ENCODE assay signal across 7 cellular contexts in genomic region chr2:20013061-20013721, GRCh38. TPM values are rescaled to one million over a fixed set of nuclear protein-coding genes. Genes with fewer than 3 reads are reported as not detected.
A peak's percentile ranks its signal among the peaks of the same experiment; 100 is the strongest.
DNase-seq lines count a peak whose midpoint lies in the region; ATAC-seq and TF ChIP-seq lines count a peak whose summit lies in the region.

No MANE protein-coding gene starts in this region.

- no peak overlapping the region for H3K27ac ChIP-seq in iPS-20b (ENCODE audit: low read length)

- peaks cover 44% of the 10 kb centered on the region for H3K27me3 Mint-ChIP-seq in stimulated activated memory B cell treated with anti-CD40 and anti-IgM and Interleukin-4, amounts not matched to agents 10 μg/mL and 1 μg/mL and 100 μg/mL, for 72 hours

- no peak overlapping the region for H3K27ac Mint-ChIP-seq in stimulated activated memory B cell treated with anti-CD40 and anti-IgM and Interleukin-4, amounts not matched to agents 10 μg/mL and 1 μg/mL and 100 μg/mL, for 72 hours

- in situ Hi-C loops in astrocyte of the spinal cord (cut with HindIII; ENCODE audit: low sequenced_read_pairs): no loop called here

- peak overlapping the region; percentile 75 for H3K4me3 Mint-ChIP-seq in stimulated activated memory B cell treated with anti-CD40 and anti-IgM and Interleukin-4, amounts not matched to agents 10 μg/mL and 1 μg/mL and 100 μg/mL, for 72 hours

- no peaks in the 10 kb centered on the region for H3K36me3 Mint-ChIP-seq in stimulated activated memory B cell treated with anti-CD40 and anti-IgM and Interleukin-4, amounts not matched to agents 10 μg/mL and 1 μg/mL and 100 μg/mL, for 72 hours

- H3K9ac ChIP-seq in iPS-20b (ENCODE audit: low read depth, low read length): peak overlapping the region; percentile 27; the same call in 1 of the 2 replicates

- H3K4me3 ChIP-seq in MG63: peak overlapping the region; percentile 28
- H3K4me3 ChIP-seq in astrocyte of the spinal cord (ENCODE audit: low read depth, low read length): peak overlapping the region; percentile 38
- H3K4me3 ChIP-seq in iPS-20b (ENCODE audit: low read length): peak overlapping the region; percentile 61

- TF ChIP-seq CTCF in astrocyte of the spinal cord (IDR thresholded peaks at IDR 0.05; ENCODE audit: low read depth, low read length): no peak

- H3K36me3 ChIP-seq in MG63: no peaks in the 10 kb centered on the region
- H3K36me3 ChIP-seq in iPS-20b (ENCODE audit: insufficient read depth, low read depth, low read length): no peaks in the 10 kb centered on the region

- no peaks in the 10 kb centered on the region for H3K27me3 ChIP-seq in MG63
- H3K27me3 ChIP-seq in iPS-20b (ENCODE audit: insufficient read depth, low read length): peaks cover 44% of the 10 kb centered on the region

- no peak for ATAC-seq in stimulated activated memory B cell treated with anti-CD40 and anti-IgM and Interleukin-4, amounts not matched to agents 10 μg/mL and 1 μg/mL and 100 μg/mL, for 72 hours
- ATAC-seq in GM18517 (IDR thresholded peaks at IDR 0.05; ENCODE audit: unreplicated experiment): no peak

- H3K9me3 Mint-ChIP-seq in stimulated activated memory B cell treated with anti-CD40 and anti-IgM and Interleukin-4, amounts not matched to agents 10 μg/mL and 1 μg/mL and 100 μg/mL, for 72 hours: peaks cover 2% of the 10 kb centered on the region

- DNase-seq in MG63 (no peak), astrocyte of the spinal cord (ENCODE audit: low read depth, low spot score) (peak; percentile 38), COLO668 (lab: John Stamatoyannopoulos, UW; ENCODE audit: unreplicated experiment) (no peak), NCI-H187 treated with DMSO at 0.1 percent for 48 hours (lab: John Stamatoyannopoulos, UW) (no peak)

- H3K4me1 ChIP-seq in iPS-20b (ENCODE audit: insufficient read depth, low read length): peaks cover 15% of the 10 kb centered on the region; the same call in 1 of the 2 replicates

- H3K9me3 ChIP-seq in MG63 (no peaks in the 10 kb centered on the region; the same call in 1 of the 2 replicates), iPS-20b (ENCODE audit: insufficient read depth, low read depth, low read length) (no peaks in the 10 kb centered on the region)

- H3K4me1 Mint-ChIP-seq in stimulated activated memory B cell treated with anti-CD40 and anti-IgM and Interleukin-4, amounts not matched to agents 10 μg/mL and 1 μg/mL and 100 μg/mL, for 72 hours: peaks cover 6% of the 10 kb centered on the region

RNA-seq across cellular contexts. Expression of gene MATN3, which starts 0.7 kb away (rescaled TPM):
- total RNA-seq in MG63 (2014; rRNA removed; shearing (Covaris generic); ENCODE audit: low replicate concordance): 0.15 and 0.76 TPM in 2 replicates

RNA-seq across cellular contexts. Expression of gene WDR35, which starts 23.3 kb away (rescaled TPM):
- total RNA-seq in MG63 (2014; rRNA removed; shearing (Covaris generic); ENCODE audit: low replicate concordance): 4.4 and 6.4 TPM in 2 replicates

RNA-seq across cellular contexts. Expression of gene LAPTM4A, which starts 38.2 kb away (rescaled TPM):
- 174 and 250 TPM in 2 replicates for total RNA-seq in MG63 (2014; rRNA removed; shearing (Covaris generic); ENCODE audit: low replicate concordance)
